Comparison of ENCODE assay signal across 8 cellular contexts in genomic region chr7:101813414-101814019, GRCh38. TPM values are rescaled to one million over a fixed set of nuclear protein-coding genes. Genes with fewer than 3 reads are reported as not detected.
DNase-seq lines count a peak whose midpoint lies in the region; ATAC-seq, FAIRE-seq and TF ChIP-seq lines count a peak whose summit lies in the region.

No MANE protein-coding gene starts in this region.

- H3K27ac ChIP-seq in DOHH2 (ENCODE audit: low read depth, low read length) (no peak overlapping the region), OCI-LY1 (ENCODE audit: low read depth, low read length, poor library complexity, severe bottlenecking) (peak overlapping the region; percentile 80), prostate gland (no peak overlapping the region)

- peaks cover 5% of the 10 kb centered on the region for H3K36me3 Mint-ChIP-seq in effector memory CD8-positive, alpha-beta T cell (ENCODE audit: insufficient read depth)

- intact Hi-C loops in prostate gland (cut with DNase I), result loop anchor here (2.0 to 10.0 kb wide), 2 partner anchors 81 to 125 kb away; no protein-coding TSS in a partner anchor

- H3K4me3 Mint-ChIP-seq in effector memory CD8-positive, alpha-beta T cell, result peak overlapping the region; percentile 63 to 90

- TF ChIP-seq POLR2A in prostate gland (IDR thresholded peaks at IDR 0.05), result no peak

- H3K9ac ChIP-seq in OCI-LY1 (ENCODE audit: low read length), result peak overlapping the region; percentile 51

- no peaks in the 10 kb centered on the region for H3K9me3 Mint-ChIP-seq in effector memory CD8-positive, alpha-beta T cell

- H3K36me3 ChIP-seq in DOHH2 (ENCODE audit: control insufficient read depth, low read length) (peaks cover 15% of the 10 kb centered on the region), OCI-LY1 (ENCODE audit: insufficient read depth, low read length) (peaks cover 15% of the 10 kb centered on the region; the same call in 1 of the 2 replicates), prostate gland (no peaks in the 10 kb centered on the region)

- H3K79me2 ChIP-seq in DOHH2 (ENCODE audit: control insufficient read depth, low read length) (peaks cover 29% of the 10 kb centered on the region), OCI-LY1 (ENCODE audit: insufficient read depth, low read length) (peaks cover 16% of the 10 kb centered on the region)

- FAIRE-seq in frontal cortex (lab: Jason Lieb, UNC), result no peak

- H3K4me1 Mint-ChIP-seq in effector memory CD8-positive, alpha-beta T cell (ENCODE audit: low read depth in 2 of 2), result peaks cover 9 to 15% of the 10 kb centered on the region in 2 donors

- peaks cover 46% of the 10 kb centered on the region for H3K4me1 ChIP-seq in DOHH2 (ENCODE audit: control insufficient read depth, low read length)
- peaks cover 61% of the 10 kb centered on the region for H3K4me1 ChIP-seq in OCI-LY1 (ENCODE audit: insufficient read depth, low read length, severe bottlenecking)
- no peaks in the 10 kb centered on the region for H3K4me1 ChIP-seq in prostate gland (replicated peaks)

- 23% methylated on average over 5 of the region's 5 CpGs for WGBS in prostate gland

- H3K9me2 ChIP-seq in DOHH2 (replicated peaks; ENCODE audit: control insufficient read depth, low read length) (no peaks in the 10 kb centered on the region), OCI-LY1 (ENCODE audit: low read depth, low read length) (no peaks in the 10 kb centered on the region)

- no peak for ATAC-seq in effector memory CD8-positive, alpha-beta T cell (replicated peaks)
- no peak for ATAC-seq in GM21619 (IDR thresholded peaks at IDR 0.05; ENCODE audit: unreplicated experiment)

- H3K4me2 ChIP-seq in DOHH2 (ENCODE audit: low read length) (peak overlapping the region; percentile 100), OCI-LY1 (ENCODE audit: low read length) (peak overlapping the region; percentile 85)

- H3F3A ChIP-seq in DOHH2 (ENCODE audit: control insufficient read depth, insufficient read depth), result peaks cover 44% of the 10 kb centered on the region
- H3F3A ChIP-seq in OCI-LY1 (ENCODE audit: insufficient read depth, low read length), result peaks cover 6% of the 10 kb centered on the region; the same call in 1 of the 2 replicates

- no peak for DNase-seq in effector memory CD8-positive, alpha-beta T cell
- DNase-seq in prostate gland (ENCODE audit: low spot score) (no peak), amniotic stem cell (lab: John Stamatoyannopoulos, UW) (no peak), NCI-H146 (lab: John Stamatoyannopoulos, UW) (no peak), frontal cortex (ENCODE audit: low spot score in 2 of 2) (no peak)

- H3K9me3 ChIP-seq in DOHH2 (ENCODE audit: control insufficient read depth, insufficient read depth, low read length) (no peaks in the 10 kb centered on the region), OCI-LY1 (ENCODE audit: low read length) (no peaks in the 10 kb centered on the region), prostate gland (no peaks in the 10 kb centered on the region)

- no peaks in the 10 kb centered on the region for H3K27me3 Mint-ChIP-seq in effector memory CD8-positive, alpha-beta T cell

- TF ChIP-seq CTCF in DOHH2 (IDR thresholded peaks at IDR 0.05; ENCODE audit: low read depth, low read length, poor library complexity, severe bottlenecking) (no peak), OCI-LY1 (IDR thresholded peaks at IDR 0.05; ENCODE audit: low read length) (no peak), prostate gland (IDR thresholded peaks at IDR 0.05) (no peak)

- no peak overlapping the region for H2AFZ ChIP-seq in OCI-LY1 (ENCODE audit: low read length)

- no peak overlapping the region for H3K27ac Mint-ChIP-seq in effector memory CD8-positive, alpha-beta T cell

- H4K20me1 ChIP-seq in DOHH2 (ENCODE audit: control insufficient read depth, insufficient read depth, low read depth, low read length) (peaks cover 9% of the 10 kb centered on the region), OCI-LY1 (ENCODE audit: insufficient read depth, low read length) (no peaks in the 10 kb centered on the region)

- no peaks in the 10 kb centered on the region for H3K27me3 ChIP-seq in DOHH2 (ENCODE audit: control insufficient read depth, low read length)
- H3K27me3 ChIP-seq in OCI-LY1 (ENCODE audit: insufficient read depth, low read length), result no peaks in the 10 kb centered on the region
- H3K27me3 ChIP-seq in prostate gland (replicated peaks; ENCODE audit: insufficient read depth), result no peaks in the 10 kb centered on the region

- H3K4me3 ChIP-seq in DOHH2 (ENCODE audit: low read length) (peak overlapping the region; percentile 88), OCI-LY1 (ENCODE audit: low read depth, low read length, poor library complexity, severe bottlenecking) (peak overlapping the region; percentile 27), prostate gland (peak overlapping the region; percentile 63 to 68)

RNA-seq across cellular contexts. Expression of gene CUX1, which starts 3.9 kb away (rescaled TPM):
- total RNA-seq in prostate gland (10 to 100 TPM; 96.3 to 99.2 TPM), frontal cortex (23.6 TPM)

Comparison
In these comparisons a context has a peak if more than half of its experiments do, and no peak if none do; other contexts are left out.
1. H3K4me3 ChIP-seq: peak in every context shown above with its lines; median percentile 88 in DOHH2; 66 in prostate gland; 27 in OCI-LY1.